In the genomic region with DNA sequence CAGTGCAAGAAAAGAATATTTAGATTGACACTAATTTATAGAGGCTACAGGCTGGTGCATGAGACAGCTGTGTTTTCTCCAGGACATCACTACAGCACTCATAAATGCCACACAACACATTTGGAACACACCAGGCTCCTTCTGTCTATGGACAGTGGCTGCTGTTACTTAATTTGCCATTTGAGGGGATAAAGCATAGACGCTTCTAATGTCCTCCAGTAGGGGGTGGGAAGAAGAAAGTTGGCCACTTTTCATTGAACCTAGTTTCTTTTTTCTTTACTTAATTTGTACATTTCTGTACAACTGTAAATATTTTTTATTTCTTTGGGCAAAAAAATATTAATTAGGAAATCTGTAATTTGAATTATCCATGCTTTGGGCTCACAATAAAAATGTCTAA, we compare ENCODE assay signal across 2 cellular contexts.
TF ChIP-seq lines count a peak whose summit lies in the region.

No MANE protein-coding gene starts in this region.

TF ChIP-seq in HepG2, 621 proteins besides CTCF, POLR2A, EP300 and RAD21:
- TF ChIP-seq, protein P1, sequence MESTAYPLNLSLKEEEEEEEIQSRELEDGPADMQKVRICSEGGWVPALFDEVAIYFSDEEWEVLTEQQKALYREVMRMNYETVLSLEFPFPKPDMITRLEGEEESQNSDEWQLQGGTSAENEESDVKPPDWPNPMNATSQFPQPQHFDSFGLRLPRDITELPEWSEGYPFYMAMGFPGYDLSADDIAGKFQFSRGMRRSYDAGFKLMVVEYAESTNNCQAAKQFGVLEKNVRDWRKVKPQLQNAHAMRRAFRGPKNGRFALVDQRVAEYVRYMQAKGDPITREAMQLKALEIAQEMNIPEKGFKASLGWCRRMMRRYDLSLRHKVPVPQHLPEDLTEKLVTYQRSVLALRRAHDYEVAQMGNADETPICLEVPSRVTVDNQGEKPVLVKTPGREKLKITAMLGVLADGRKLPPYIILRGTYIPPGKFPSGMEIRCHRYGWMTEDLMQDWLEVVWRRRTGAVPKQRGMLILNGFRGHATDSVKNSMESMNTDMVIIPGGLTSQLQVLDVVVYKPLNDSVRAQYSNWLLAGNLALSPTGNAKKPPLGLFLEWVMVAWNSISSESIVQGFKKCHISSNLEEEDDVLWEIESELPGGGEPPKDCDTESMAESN (CRISPR knock-in tag; conservative IDR thresholded peaks at IDR 0.05), result no peak

TF ChIP-seq in endothelial cell of umbilical vein, 7 proteins besides CTCF, POLR2A, EP300 and RAD21:
- TF ChIP-seq POLR2AphosphoS5 (IDR thresholded peaks at IDR 0.05; ENCODE audit: insufficient read depth, low read depth, low read length) (no peak), FOS (IDR thresholded peaks at IDR 0.05; ENCODE audit: borderline replicate concordance, insufficient read depth, low read length) (no peak), JUN (IDR thresholded peaks at IDR 0.05; ENCODE audit: borderline replicate concordance, insufficient read depth, insufficient read length, low read depth) (no peak), EZH2 (IDR thresholded peaks at IDR 0.05; ENCODE audit: borderline replicate concordance, low read depth, low read length, severe bottlenecking) (no peak), GATA2 (IDR thresholded peaks at IDR 0.05; ENCODE audit: insufficient read depth, insufficient read length, low read depth, low read length) (no peak), MYC (IDR thresholded peaks at IDR 0.05; ENCODE audit: low read depth, low read length) (no peak)
- TF ChIP-seq, protein P2, sequence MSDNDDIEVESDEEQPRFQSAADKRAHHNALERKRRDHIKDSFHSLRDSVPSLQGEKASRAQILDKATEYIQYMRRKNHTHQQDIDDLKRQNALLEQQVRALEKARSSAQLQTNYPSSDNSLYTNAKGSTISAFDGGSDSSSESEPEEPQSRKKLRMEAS (IDR thresholded peaks at IDR 0.05; ENCODE audit: insufficient read depth, insufficient read length), result no peak
TF ChIP-seq in endothelial cell of umbilical vein: peak in this region for 0.
